2 cellular contexts compared by ENCODE assay signal in the genomic region with DNA sequence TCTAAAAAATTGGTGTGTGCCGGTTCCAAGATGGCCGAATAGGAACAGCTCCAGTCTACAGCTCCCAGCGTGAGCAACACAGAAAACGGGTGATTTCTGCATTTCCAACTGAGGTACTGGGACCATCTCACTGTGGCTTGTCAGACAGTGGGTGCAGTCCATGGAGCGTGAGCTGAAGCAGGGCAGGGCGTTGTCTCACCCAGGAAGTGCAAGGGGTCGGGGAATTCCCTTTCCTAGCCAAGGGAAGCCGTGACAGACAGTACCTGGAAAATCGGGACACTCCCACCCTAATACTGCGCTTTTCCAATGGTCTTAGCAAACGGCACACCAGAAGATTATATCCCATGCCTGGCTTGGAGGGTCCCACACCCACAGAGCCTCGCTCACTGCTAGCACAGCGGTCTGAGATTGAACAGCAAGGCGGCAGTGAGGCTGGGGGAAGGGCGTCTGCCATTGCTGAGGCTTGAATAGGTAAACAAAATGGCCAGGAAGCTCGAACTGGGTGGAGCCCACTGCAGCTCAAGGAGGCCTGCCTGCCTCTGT. TPM values are rescaled to one million over a fixed set of nuclear protein-coding genes. Genes with fewer than 3 reads are reported as not detected.
"Had no signal": no experiment of that assay in that cellular context is flagged by ENCODE, and none has a peak within 500 bp of the region (broad histone marks: within the 10 kb centered on the region; RNA-seq: fewer than 3 reads in every experiment).

No MANE protein-coding gene starts in this region.

RNA-seq across cellular contexts. Expression of gene CCL28, which starts 9.6 kb away (rescaled TPM):
- total RNA-seq: ascending aorta, cardiac muscle cell had no signal
- polyA plus RNA-seq: cardiac muscle cell had no signal
